22 cellular contexts compared by ENCODE assay signal in the genomic region with DNA sequence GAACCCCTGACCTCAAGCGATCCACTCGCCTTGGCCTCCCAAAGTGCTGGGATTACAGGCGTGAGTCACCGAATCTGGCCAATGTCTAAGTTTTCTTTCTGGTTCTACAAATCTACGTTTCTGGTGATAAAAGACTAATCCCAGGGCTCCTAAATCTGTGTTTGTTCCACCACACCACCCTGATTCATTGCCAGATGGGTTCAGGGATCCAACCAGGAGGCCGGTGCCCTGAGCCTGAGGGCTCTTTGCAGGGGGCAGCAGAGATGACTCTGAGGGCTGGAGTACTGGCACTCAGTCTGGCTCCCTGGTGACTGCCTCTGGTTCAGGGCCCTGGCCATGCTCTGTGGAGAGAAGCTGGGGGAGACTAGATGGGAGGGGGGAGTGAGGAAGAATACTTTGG. TPM values are rescaled to one million over a fixed set of nuclear protein-coding genes. Genes with fewer than 3 reads are reported as not detected.
"Had no signal": no experiment of that assay in that cellular context is flagged by ENCODE, and none has a peak within 500 bp of the region (broad histone marks: within the 10 kb centered on the region; RNA-seq: fewer than 3 reads in every experiment).

No MANE protein-coding gene starts in this region.

- H3K36me3 ChIP-seq: brain microvascular endothelial cell, cardiac muscle cell had no signal

- H3K27ac ChIP-seq: brain microvascular endothelial cell, cardiac muscle cell had no signal

- H3K27me3 ChIP-seq: brain microvascular endothelial cell, cardiac muscle cell had no signal

- ATAC-seq: activated T-cell treated with anti-CD3 and anti-CD28 coated beads, Interleukin-2, amount 50 U/mL, for 4 hours; PC-3; T-cell had no signal

- DNase-seq: activated B cell treated with CpG ODN at 0.5 μM for 24 hours; activated CD4-positive, alpha-beta memory T cell treated with anti-CD3 and anti-CD28 coated beads for 36 hours; activated CD4-positive, alpha-beta T cell treated with anti-CD3 and anti-CD28 coated beads for 1 hour; activated CD4-positive, alpha-beta T cell treated with anti-CD3 and anti-CD28 coated beads, Interleukin-2, amount 10 ng/mL, durations not matched to agents 7 days and 5 days; activated CD8-positive, alpha-beta memory T cell treated with anti-CD3 and anti-CD28 coated beads for 24 hours; activated effector memory CD4-positive, alpha-beta T cell treated with anti-CD3 and anti-CD28 coated beads, Interleukin-2, amount 50 U/mL, for 16 hours; activated naive CD4-positive, alpha-beta T cell treated with anti-CD3 and anti-CD28 coated beads for 36 hours; activated T-cell treated with anti-CD3 and anti-CD28 coated beads, Interleukin-2, amount 50 U/mL, for 4 hours; brain microvascular endothelial cell; KBM-7; NCI-H1105; NCI-H1436; NCI-H187; NCI-H2081; NCI-H510A treated with DMSO at 0.1 percent for 48 hours; PC-3; SIG-M5; T-cell; T-helper 2 cell; T1000 had no signal

- H3K4me3 ChIP-seq: cardiac muscle cell had no signal

RNA-seq across cellular contexts. Expression of a gene that starts 10.5 kb away (rescaled TPM):
- total RNA-seq: activated B cell treated with CpG ODN at 0.5 μM for 24 hours; activated CD4-positive, alpha-beta memory T cell treated with anti-CD3 and anti-CD28 coated beads for 36 hours; activated CD4-positive, alpha-beta T cell treated with anti-CD3 and anti-CD28 coated beads, Interleukin-2, amount 10 ng/mL, durations not matched to agents 7 days and 5 days; activated naive CD4-positive, alpha-beta T cell treated with anti-CD3 and anti-CD28 coated beads for 36 hours; activated T-cell treated with anti-CD3 and anti-CD28 coated beads, Interleukin-2, amount 50 U/mL, for 4 hours; MCF 10A; PC-3; T-cell had no signal
